In the genomic region with DNA sequence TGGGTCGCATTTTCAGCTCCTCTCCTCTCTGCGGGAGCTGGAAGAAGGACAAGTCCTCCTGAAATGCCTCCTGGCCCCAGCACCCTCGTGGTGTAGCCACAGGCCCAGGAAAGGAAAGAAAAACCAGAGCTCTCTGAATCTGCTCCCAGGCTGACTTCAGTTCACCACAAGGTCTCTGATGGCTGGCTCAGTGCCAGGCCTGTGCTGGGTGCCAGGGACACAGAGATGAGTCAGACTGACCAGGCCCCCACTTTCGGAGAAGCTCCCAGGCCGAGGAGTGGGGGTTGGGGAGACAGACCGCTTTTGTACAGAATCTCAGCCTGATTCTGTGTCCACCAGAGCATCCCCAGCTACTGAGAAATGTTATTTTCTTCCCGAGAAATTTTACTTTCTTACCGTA, we compare ENCODE assay signal across 1 cellular context.
TF ChIP-seq lines count a peak whose summit lies in the region.

No MANE protein-coding gene starts in this region.

TF ChIP-seq in endothelial cell of umbilical vein, 7 proteins besides CTCF, POLR2A, EP300 and RAD21:
- TF ChIP-seq JUN (IDR thresholded peaks at IDR 0.05; ENCODE audit: borderline replicate concordance, insufficient read depth, insufficient read length, low read depth): peak; percentile 42
- TF ChIP-seq, protein P1, sequence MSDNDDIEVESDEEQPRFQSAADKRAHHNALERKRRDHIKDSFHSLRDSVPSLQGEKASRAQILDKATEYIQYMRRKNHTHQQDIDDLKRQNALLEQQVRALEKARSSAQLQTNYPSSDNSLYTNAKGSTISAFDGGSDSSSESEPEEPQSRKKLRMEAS (IDR thresholded peaks at IDR 0.05; ENCODE audit: insufficient read depth, insufficient read length): no peak
- TF ChIP-seq MYC (IDR thresholded peaks at IDR 0.05; ENCODE audit: low read depth, low read length): no peak
- TF ChIP-seq FOS (IDR thresholded peaks at IDR 0.05; ENCODE audit: borderline replicate concordance, insufficient read depth, low read length): peak; percentile 78
- TF ChIP-seq EZH2 (IDR thresholded peaks at IDR 0.05; ENCODE audit: borderline replicate concordance, low read depth, low read length, severe bottlenecking): no peak
- peak; percentile 49 for TF ChIP-seq POLR2AphosphoS5 (IDR thresholded peaks at IDR 0.05; ENCODE audit: insufficient read depth, low read depth, low read length)
- no peak for TF ChIP-seq GATA2 (IDR thresholded peaks at IDR 0.05; ENCODE audit: insufficient read depth, insufficient read length, low read depth, low read length)
